7 cellular contexts compared by ENCODE assay signal in genomic region chr17:38871992-38872605, GRCh38. TPM values are rescaled to one million over a fixed set of nuclear protein-coding genes. Genes with fewer than 3 reads are reported as not detected.
DNase-seq lines count a peak whose midpoint lies in the region; TF ChIP-seq lines count a peak whose summit lies in the region.

No MANE protein-coding gene starts in this region.

- peak overlapping the region; percentile 90 for H3K27ac Mint-ChIP-seq in activated CD4-positive, alpha-beta memory T cell treated with anti-CD3 and anti-CD28 coated beads, Interleukin-2, amount 10 ng/mL, durations not matched to agents 7 days and 5 days

- H3K4me1 Mint-ChIP-seq in activated CD4-positive, alpha-beta memory T cell treated with anti-CD3 and anti-CD28 coated beads, Interleukin-2, amount 10 ng/mL, durations not matched to agents 7 days and 5 days = peaks cover 70% of the 10 kb centered on the region

- TF ChIP-seq EP300 in stomach (IDR thresholded peaks at IDR 0.05) = no peak

- H3K4me3 ChIP-seq in HUES48 (ENCODE audit: low read depth, low read length) (peak overlapping the region; percentile 100), iPS-15b (ENCODE audit: low read depth, low read length) (peak overlapping the region; percentile 86), stomach (peak overlapping the region; percentile 91 to 100 (median 94))

- WGBS in stomach, 5 donors = 13 to 20% (median 20%) methylated on average over 5 of the region's 5 CpGs

- CTCF ChIA-PET in activated CD4-positive, alpha-beta memory T cell treated with anti-CD3 and anti-CD28 coated beads, Interleukin-2, amount 10 ng/mL, durations not matched to agents 7 days and 5 days (lab: Charles Lee) = interaction anchor here (0.6 to 5.6 kb wide), 6 partner anchors 12 to 282 kb away, joined by 4 to 56 read pairs (median 8); partner anchors contain the start of gene RPL23

- peaks cover 27% of the 10 kb centered on the region for H3K36me3 Mint-ChIP-seq in activated CD4-positive, alpha-beta memory T cell treated with anti-CD3 and anti-CD28 coated beads, Interleukin-2, amount 10 ng/mL, durations not matched to agents 7 days and 5 days (ENCODE audit: low read depth)

- H3K27me3 ChIP-seq in HUES48 (ENCODE audit: control insufficient read depth, insufficient read depth, low read length) = no peaks in the 10 kb centered on the region
- no peaks in the 10 kb centered on the region for H3K27me3 ChIP-seq in iPS-15b (ENCODE audit: control insufficient read depth, insufficient read depth, low read length)
- H3K27me3 ChIP-seq in stomach = no peaks in the 10 kb centered on the region

- H3K9me3 ChIP-seq in HUES48 (ENCODE audit: control insufficient read depth, insufficient read depth, low read length) = no peaks in the 10 kb centered on the region
- H3K9me3 ChIP-seq in iPS-15b (ENCODE audit: control insufficient read depth, insufficient read depth, low read length) = no peaks in the 10 kb centered on the region
- no peaks in the 10 kb centered on the region for H3K9me3 ChIP-seq in stomach

- intact Hi-C loops in stomach (cut with DNase I; ENCODE audit: low total_unique reads) = no loop called here

- no peaks in the 10 kb centered on the region for H3K27me3 Mint-ChIP-seq in activated CD4-positive, alpha-beta memory T cell treated with anti-CD3 and anti-CD28 coated beads, Interleukin-2, amount 10 ng/mL, durations not matched to agents 7 days and 5 days

- H3K4me3 Mint-ChIP-seq in activated CD4-positive, alpha-beta memory T cell treated with anti-CD3 and anti-CD28 coated beads, Interleukin-2, amount 10 ng/mL, durations not matched to agents 7 days and 5 days = peak overlapping the region; percentile 98

- no peaks in the 10 kb centered on the region for H3K9me3 Mint-ChIP-seq in activated CD4-positive, alpha-beta memory T cell treated with anti-CD3 and anti-CD28 coated beads, Interleukin-2, amount 10 ng/mL, durations not matched to agents 7 days and 5 days

- H3K36me3 ChIP-seq in HUES48 (ENCODE audit: control insufficient read depth, insufficient read depth, low read length) (peaks cover 6% of the 10 kb centered on the region), iPS-15b (ENCODE audit: control insufficient read depth, insufficient read depth, low read length) (no peaks in the 10 kb centered on the region), stomach (peaks cover 0 to 10% (median 5%) of the 10 kb centered on the region in 4 donors)

- H3K4me1 ChIP-seq in HUES48 (ENCODE audit: control insufficient read depth, insufficient read depth, low read length) (peaks cover 50% of the 10 kb centered on the region), iPS-15b (ENCODE audit: control insufficient read depth, insufficient read depth, low read length) (peaks cover 18% of the 10 kb centered on the region), stomach (peaks cover 74 to 78% (median 76%) of the 10 kb centered on the region in 4 donors)

- POLR2A ChIA-PET in activated CD4-positive, alpha-beta memory T cell treated with anti-CD3 and anti-CD28 coated beads, Interleukin-2, amount 10 ng/mL, durations not matched to agents 7 days and 5 days (lab: Charles Lee) = interaction anchor here (0.7 to 8.5 kb wide), 15 partner anchors 10 to 590 kb away, joined by 3 to 201 read pairs (median 9); partner anchors contain the start of genes LASP1NB, MLLT6, PIP4K2B and RPL19

- no peak for TF ChIP-seq CTCF in stomach (IDR thresholded peaks at IDR 0.05)

- H3K9ac ChIP-seq in HUES48 (ENCODE audit: low read depth, low read length) = no peak overlapping the region; the same call in 1 of the 2 replicates
- peak overlapping the region; percentile 24 for H3K9ac ChIP-seq in iPS-15b (ENCODE audit: low read depth, low read length)

- DNase-seq in activated CD4-positive, alpha-beta memory T cell treated with anti-CD3 and anti-CD28 coated beads, Interleukin-2, amount 10 ng/mL, durations not matched to agents 7 days and 5 days = no peak
- no peak for DNase-seq in stomach
- DNase-seq in NCI-H2196 treated with DMSO at 0.1 percent for 48 hours (lab: John Stamatoyannopoulos, UW; ENCODE audit: unreplicated experiment) = no peak
- no peak for DNase-seq in NK-92 (lab: John Stamatoyannopoulos, UW; ENCODE audit: unreplicated experiment)
- no peak for DNase-seq in DMS153 treated with DMSO at 0.1 percent for 48 hours (lab: John Stamatoyannopoulos, UW; ENCODE audit: unreplicated experiment)

- H3K27ac ChIP-seq in HUES48 (ENCODE audit: low read depth, low read length) (peak overlapping the region; percentile 85), stomach (peak overlapping the region; percentile 95 to 98 (median 97))

- TF ChIP-seq POLR2A in stomach (IDR thresholded peaks at IDR 0.05) = no peak

RNA-seq across cellular contexts. Expression of gene LASP1, which starts 2.2 kb away (rescaled TPM):
- 100 to 1,000 TPM; 193 to 196 TPM for total RNA-seq in activated CD4-positive, alpha-beta memory T cell treated with anti-CD3 and anti-CD28 coated beads, Interleukin-2, amount 10 ng/mL, durations not matched to agents 7 days and 5 days
- 100 to 1,000 TPM in 3 of 5 donors, 10 to 100 TPM in 2; 93.0 to 183 (median 107) TPM for total RNA-seq in stomach
- 100 to 1,000 TPM in 1 of 3 donors, 10 to 100 TPM in 2; 33.7 to 119 (median 94.3) TPM for polyA plus RNA-seq in stomach

RNA-seq across cellular contexts. Expression of gene RPL23, which starts 18.6 kb away (rescaled TPM):
- total RNA-seq in activated CD4-positive, alpha-beta memory T cell treated with anti-CD3 and anti-CD28 coated beads, Interleukin-2, amount 10 ng/mL, durations not matched to agents 7 days and 5 days = 100 to 1,000 TPM; 933 to 960 TPM
- total RNA-seq in stomach = 1,000 to 10,000 TPM in 1 of 5 donors, 100 to 1,000 TPM in 3, 10 to 100 TPM in 1; 89.8 to 1,949 (median 982) TPM
- polyA plus RNA-seq in stomach = 1,000 to 10,000 TPM; 3,318 to 3,359 (median 3,354) TPM

RNA-seq across cellular contexts. Expression of gene CWC25, which starts 47.0 kb away (rescaled TPM):
- total RNA-seq in activated CD4-positive, alpha-beta memory T cell treated with anti-CD3 and anti-CD28 coated beads, Interleukin-2, amount 10 ng/mL, durations not matched to agents 7 days and 5 days = 10 to 100 TPM; 29.0 to 30.1 TPM
- total RNA-seq in stomach = 100 to 1,000 TPM in 1 of 5 donors, 10 to 100 TPM in 4; 19.6 to 146 (median 48.7) TPM
- 10 to 100 TPM in 2 of 3 donors, 1 to 10 TPM in 1; 5.9 to 38.8 (median 17.1) TPM for polyA plus RNA-seq in stomach
